ENCODE assay signal across 23 cellular contexts in the genomic region with DNA sequence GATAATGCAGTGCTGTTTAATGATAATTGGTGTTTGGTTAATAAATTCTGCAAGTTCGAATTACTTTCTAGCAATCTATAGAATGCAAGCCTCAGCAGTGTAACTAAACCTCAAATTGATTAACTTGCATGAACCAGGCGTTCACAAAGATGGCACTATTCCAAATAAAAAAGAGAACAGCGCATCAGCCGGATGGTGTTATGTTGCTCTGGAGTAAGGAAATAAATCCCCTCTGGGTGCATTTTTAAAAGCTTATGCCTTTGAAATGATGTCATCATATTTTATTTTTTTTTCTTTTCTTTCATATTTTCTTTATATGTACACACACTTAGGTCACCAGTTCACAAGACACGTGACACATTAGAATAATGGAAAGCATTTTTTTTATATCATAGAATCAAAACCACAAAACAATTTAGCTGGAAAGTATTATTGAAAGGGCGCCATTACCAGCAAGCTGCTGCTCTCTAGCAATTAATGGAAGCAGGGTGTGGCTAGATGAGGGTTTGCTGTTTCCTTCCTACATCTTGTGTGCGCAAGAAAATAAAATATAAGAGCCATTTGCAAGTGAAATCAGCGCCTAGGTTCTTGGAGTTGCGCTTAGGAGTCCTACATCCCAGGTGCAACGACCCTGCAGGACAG.
DNase-seq lines count a peak whose midpoint lies in the region; ATAC-seq and TF ChIP-seq lines count a peak whose summit lies in the region.
"Had no signal": no experiment of that assay in that cellular context is flagged by ENCODE, and none has a peak within 500 bp of the region (broad histone marks: within the 10 kb centered on the region; RNA-seq: fewer than 3 reads in every experiment).

No MANE protein-coding gene starts in this region.

- no peak for ATAC-seq in SK-N-SH treated with all-trans-retinoic acid at 6 μM for 48 hours
- ATAC-seq in activated CD8-positive, alpha-beta T cell treated with anti-CD3 and anti-CD28 coated beads, Interleukin-2, amount 10 ng/mL, durations not matched to agents 7 days and 5 days: no peak
- ATAC-seq: PC-3, T-helper 17 cell had no signal

- H3K27me3 Mint-ChIP-seq in activated CD8-positive, alpha-beta T cell treated with anti-CD3 and anti-CD28 coated beads, Interleukin-2, amount 10 ng/mL, durations not matched to agents 7 days and 5 days (ENCODE audit: low read depth): no peaks in the 10 kb centered on the region

- H3K4me3 Mint-ChIP-seq in activated CD8-positive, alpha-beta T cell treated with anti-CD3 and anti-CD28 coated beads, Interleukin-2, amount 10 ng/mL, durations not matched to agents 7 days and 5 days: no peak overlapping the region
- H3K4me3 Mint-ChIP-seq: immature natural killer cell, neural crest cell, T-helper 17 cell had no signal

- H3K4me1 Mint-ChIP-seq in activated CD8-positive, alpha-beta T cell treated with anti-CD3 and anti-CD28 coated beads, Interleukin-2, amount 10 ng/mL, durations not matched to agents 7 days and 5 days (ENCODE audit: low read depth): no peaks in the 10 kb centered on the region
- H3K4me1 Mint-ChIP-seq: immature natural killer cell, neural crest cell, T-helper 17 cell had no signal

- no peak overlapping the region for H3K27ac Mint-ChIP-seq in activated CD8-positive, alpha-beta T cell treated with anti-CD3 and anti-CD28 coated beads, Interleukin-2, amount 10 ng/mL, durations not matched to agents 7 days and 5 days
- H3K27ac Mint-ChIP-seq: immature natural killer cell, T-helper 17 cell had no signal

- CTCF ChIA-PET in activated CD8-positive, alpha-beta T cell treated with anti-CD3 and anti-CD28 coated beads, Interleukin-2, amount 10 ng/mL, durations not matched to agents 7 days and 5 days (lab: Charles Lee): no interaction called here

- POLR2A ChIA-PET in activated CD8-positive, alpha-beta T cell treated with anti-CD3 and anti-CD28 coated beads, Interleukin-2, amount 10 ng/mL, durations not matched to agents 7 days and 5 days (lab: Charles Lee): no interaction called here

- H3K9me3 Mint-ChIP-seq in activated CD8-positive, alpha-beta T cell treated with anti-CD3 and anti-CD28 coated beads, Interleukin-2, amount 10 ng/mL, durations not matched to agents 7 days and 5 days (ENCODE audit: insufficient read depth): no peaks in the 10 kb centered on the region
- H3K9me3 Mint-ChIP-seq: immature natural killer cell, neural crest cell had no signal

- DNase-seq in NCI-H1092 treated with DMSO at 0.1 percent for 48 hours (lab: John Stamatoyannopoulos, UW) (peak; percentile 2), NCI-H1092 (lab: John Stamatoyannopoulos, UW) (no peak), NCI-H2171 (lab: John Stamatoyannopoulos, UW) (peak; percentile 98), skeletal muscle cell (ENCODE audit: low read depth) (peak; percentile 1), NCI-H1694 treated with DMSO at 0.1 percent for 48 hours (lab: John Stamatoyannopoulos, UW) (no peak)
- no peak for DNase-seq in activated CD8-positive, alpha-beta T cell treated with anti-CD3 and anti-CD28 coated beads, Interleukin-2, amount 10 ng/mL, durations not matched to agents 7 days and 5 days
- no peak for DNase-seq in NK-92 treated with Interleukin-12 subunit alpha and Interleukin-12 subunit beta, amount 100 ng/mL, for 24 hours (lab: John Stamatoyannopoulos, UW)
- DNase-seq: activated CD4-positive, alpha-beta T cell treated with anti-CD3 and anti-CD28 coated beads, Interleukin-2, amount 50 U/mL, for 4 hours; activated effector memory CD4-positive, alpha-beta T cell treated with anti-CD3 and anti-CD28 coated beads, Interleukin-2, amount 50 U/mL, for 16 hours; Calu3; immature natural killer cell; NCI-H187 treated with DMSO at 0.1 percent for 48 hours; NCI-H524; PC-3; SIG-M5; stimulated activated CD4-positive, alpha-beta T cell treated with anti-CD3 and anti-CD28 coated beads, Interleukin-2, amount 100 ng/mL, for 24 hours; stimulated activated naive CD4-positive, alpha-beta T cell; T-helper 17 cell; tibial artery had no signal

- no peak overlapping the region for H3K4me3 ChIP-seq in skeletal muscle cell (ENCODE audit: low read depth, low read length)
- H3K4me3 ChIP-seq: BLaER1, breast epithelium, tibial artery had no signal

- H3K36me3 Mint-ChIP-seq in activated CD8-positive, alpha-beta T cell treated with anti-CD3 and anti-CD28 coated beads, Interleukin-2, amount 10 ng/mL, durations not matched to agents 7 days and 5 days (ENCODE audit: low read depth): no peaks in the 10 kb centered on the region
- H3K36me3 Mint-ChIP-seq: immature natural killer cell had no signal

TF ChIP-seq in SK-N-SH treated with all-trans-retinoic acid at 6 μM for 48 hours, 23 proteins besides CTCF, POLR2A, EP300 and RAD21:
- no peak for TF ChIP-seq ZC3H10 (CRISPR knock-in tag; IDR thresholded peaks at IDR 0.05)
- no peak for TF ChIP-seq PATZ1 (CRISPR knock-in tag; IDR thresholded peaks at IDR 0.05; ENCODE audit: borderline replicate concordance)
- no peak for TF ChIP-seq POU6F1 (CRISPR knock-in tag; IDR thresholded peaks at IDR 0.05; ENCODE audit: borderline replicate concordance, low read depth)
- peak; percentile 51; the same call in 1 of the 2 replicates for TF ChIP-seq ISL1 (CRISPR knock-in tag; IDR thresholded peaks at IDR 0.05)
- TF ChIP-seq, protein P1, sequence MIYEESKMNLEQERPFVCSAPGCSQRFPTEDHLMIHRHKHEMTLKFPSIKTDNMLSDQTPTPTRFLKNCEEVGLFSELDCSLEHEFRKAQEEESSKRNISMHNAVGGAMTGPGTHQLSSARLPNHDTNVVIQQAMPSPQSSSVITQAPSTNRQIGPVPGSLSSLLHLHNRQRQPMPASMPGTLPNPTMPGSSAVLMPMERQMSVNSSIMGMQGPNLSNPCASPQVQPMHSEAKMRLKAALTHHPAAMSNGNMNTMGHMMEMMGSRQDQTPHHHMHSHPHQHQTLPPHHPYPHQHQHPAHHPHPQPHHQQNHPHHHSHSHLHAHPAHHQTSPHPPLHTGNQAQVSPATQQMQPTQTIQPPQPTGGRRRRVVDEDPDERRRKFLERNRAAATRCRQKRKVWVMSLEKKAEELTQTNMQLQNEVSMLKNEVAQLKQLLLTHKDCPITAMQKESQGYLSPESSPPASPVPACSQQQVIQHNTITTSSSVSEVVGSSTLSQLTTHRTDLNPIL (CRISPR knock-in tag; IDR thresholded peaks at IDR 0.05; ENCODE audit: low read depth): 0 out of 2 replicates have a peak, but pooled peaks have one; percentile 38
- TF ChIP-seq BACH2 (CRISPR knock-in tag; IDR thresholded peaks at IDR 0.05; ENCODE audit: borderline replicate concordance): no peak
TF ChIP-seq in SK-N-SH treated with all-trans-retinoic acid at 6 μM for 48 hours: peak in this region for 2.

Comparison
In these comparisons a context has a peak if more than half of its experiments do, and no peak if none do; other contexts are left out.
1. DNase-seq: peak in NCI-H1092 treated with DMSO at 0.1 percent for 48 hours (single experiment), NCI-H2171 (single experiment) and skeletal muscle cell (single experiment); none in NCI-H1092 (single experiment), activated CD8-positive, alpha-beta T cell treated with anti-CD3 and anti-CD28 coated beads, Interleukin-2, amount 10 ng/mL, durations not matched to agents 7 days and 5 days (single experiment), NCI-H1694 treated with DMSO at 0.1 percent for 48 hours (single experiment) and NK-92 treated with Interleukin-12 subunit alpha and Interleukin-12 subunit beta, amount 100 ng/mL, for 24 hours (single experiment).